In genomic region chr19:58466760-58467589, GRCh38 we compare ENCODE assay signal across 8 cellular contexts. TPM values are rescaled to one million over a fixed set of nuclear protein-coding genes. Genes with fewer than 3 reads are reported as not detected.
A peak's percentile ranks its signal among the peaks of the same experiment; 100 is the strongest.
DNase-seq lines count a peak whose midpoint lies in the region; ATAC-seq and TF ChIP-seq lines count a peak whose summit lies in the region.

TSS of gene ZNF324 (plus strand) at chr19:58467080. CDS start at chr19:58469186, 2,106 bp downstream.

- peak within 1 kb of the TSS; percentile 9; the same call in 1 of the 2 replicates for H3K27ac ChIP-seq in PC-3 (ENCODE audit: low read length)

- POLR2A ChIA-PET in PC-3 (lab: Charles Lee; ENCODE audit: unreplicated experiment), result no interaction called here

- ATAC-seq in GM21576 (IDR thresholded peaks at IDR 0.05; ENCODE audit: unreplicated experiment) (peak; percentile 91), PC-3 (peak; percentile 94)

- peak; percentile 96 for DNase-seq in DMS153 (lab: John Stamatoyannopoulos, UW)
- peak; percentile 99 for DNase-seq in PC-3
- DNase-seq in activated T-cell treated with anti-CD3 and anti-CD28 coated beads for 48 hours (ENCODE audit: low read depth), result peak; percentile 98
- no peak for DNase-seq in epithelial cell of proximal tubule (ENCODE audit: low read depth)
- DNase-seq in stimulated activated CD8-positive, alpha-beta memory T cell treated with anti-CD3 and anti-CD28 coated beads, Interleukin-7, amount 100 ng/mL, for 1 hour (ENCODE audit: low read depth in 2 of 2), result peak; percentile 95

- no peaks in the 10 kb centered on the region for H3F3A ChIP-seq in PC-3 (ENCODE audit: low read length, unreplicated experiment)

- H3K27me3 ChIP-seq in PC-3 (ENCODE audit: low read length) (no peaks in the 10 kb centered on the region), mucosa of stomach (ENCODE audit: control insufficient read depth, insufficient read depth, low read length) (no peaks in the 10 kb centered on the region)

- no peaks in the 10 kb centered on the region for H3K9me2 ChIP-seq in PC-3 (replicated peaks; ENCODE audit: low read length)

- peak within 1 kb of the TSS; percentile 93 for H3K4me2 ChIP-seq in PC-3 (ENCODE audit: low read length)

- BruUV-seq in PC-3 (replicated peaks; lab: Mats Ljungman, UMichigan), result no TSS peak

- H2AFZ ChIP-seq in PC-3 (ENCODE audit: low read length), result peak within 1 kb of the TSS; percentile 97

- TF ChIP-seq CTCF in PC-3 (conservative IDR thresholded peaks at IDR 0.05; ENCODE audit: low read depth, low read length) (peak; percentile 36), epithelial cell of proximal tubule (conservative IDR thresholded peaks at IDR 0.05; ENCODE audit: low read depth, low read length) (no peak)

- 0 out of 2 replicates have a peak, but pooled peaks cover 6% of the 10 kb centered on the region for H3K36me3 ChIP-seq in PC-3 (ENCODE audit: low read depth, low read length)
- no peaks in the 10 kb centered on the region for H3K36me3 ChIP-seq in mucosa of stomach (ENCODE audit: control insufficient read depth, insufficient read depth, low read length)

- no peaks in the 10 kb centered on the region for H3K9me3 ChIP-seq in PC-3 (ENCODE audit: low read length)
- H3K9me3 ChIP-seq in mucosa of stomach (ENCODE audit: control insufficient read depth, low read length), result no peaks in the 10 kb centered on the region

- no peak for TF ChIP-seq EP300 in Ishikawa (IDR thresholded peaks at IDR 0.05; ENCODE audit: borderline replicate concordance)

- H3K9ac ChIP-seq in PC-3 (ENCODE audit: low read length) (peak within 1 kb of the TSS; percentile 87), mucosa of stomach (ENCODE audit: low read length) (peak within 1 kb of the TSS; percentile 84)

- CTCF ChIA-PET in PC-3 (lab: Charles Lee), result interaction anchor here (0.6 kb wide), 1 partner anchor 622 kb away, joined by 4 read pairs; no protein-coding TSS in a partner anchor

- TF ChIP-seq RAD21 in Ishikawa (IDR thresholded peaks at IDR 0.05; ENCODE audit: low read depth), result peak; percentile 22; the same call in 1 of the 2 replicates

- H3K4me3 ChIP-seq in PC-3 (ENCODE audit: low read length) (peak within 1 kb of the TSS; percentile 80), epithelial cell of proximal tubule (ENCODE audit: low read depth, low read length) (peak within 1 kb of the TSS; percentile 96), mucosa of stomach (ENCODE audit: low read length) (peak within 1 kb of the TSS; percentile 74)

- H3K4me1 ChIP-seq in PC-3 (ENCODE audit: insufficient read depth, low read length), result peaks cover 9% of the 10 kb centered on the region; the same call in 1 of the 2 replicates
- peaks cover 12% of the 10 kb centered on the region for H3K4me1 ChIP-seq in mucosa of stomach (ENCODE audit: control insufficient read depth, insufficient read depth, low read length)

- peaks cover 26% of the 10 kb centered on the region for H3K79me2 ChIP-seq in PC-3 (ENCODE audit: low read length)

- no peaks in the 10 kb centered on the region for H4K20me1 ChIP-seq in PC-3 (ENCODE audit: low read length)

- intact Hi-C loops in PC-3 (cut with micrococcal nuclease), result loop anchor here (1.0 kb wide), 2 partner anchors 59 to 162 kb away; partner anchors contain the start of genes ERVK3-1 and ZNF584

TF ChIP-seq in Ishikawa, 13 proteins besides CTCF, POLR2A, EP300 and RAD21:
- TF ChIP-seq TAF1 (IDR thresholded peaks at IDR 0.05; ENCODE audit: low read depth) (peak; percentile 73), REST (IDR thresholded peaks at IDR 0.05; ENCODE audit: low read depth) (no peak), CEBPB (IDR thresholded peaks at IDR 0.05) (no peak), TCF12 (IDR thresholded peaks at IDR 0.05; ENCODE audit: low read depth) (peak; percentile 27; the same call in 1 of the 2 replicates), FOXM1 (IDR thresholded peaks at IDR 0.05; ENCODE audit: borderline replicate concordance, low read depth) (no peak), ZBTB7A (IDR thresholded peaks at IDR 0.05; ENCODE audit: low read depth) (peak; percentile 80; the same call in 1 of the 2 replicates), MAX (IDR thresholded peaks at IDR 0.05) (peak; percentile 80), CREB1 (IDR thresholded peaks at IDR 0.05; ENCODE audit: low read depth) (peak; percentile 72), USF1 (IDR thresholded peaks at IDR 0.05) (peak; percentile 98), NFIC (IDR thresholded peaks at IDR 0.05) (no peak), YY1 (IDR thresholded peaks at IDR 0.05; ENCODE audit: low read depth) (0 out of 2 replicates have a peak, but pooled peaks have one; percentile 50), TEAD4 (IDR thresholded peaks at IDR 0.05) (peak; percentile 63; the same call in 1 of the 2 replicates), EGR1 (IDR thresholded peaks at IDR 0.05) (no peak; the same call in 1 of the 2 replicates)
TF ChIP-seq in Ishikawa: peak in this region for 8.

RNA-seq across cellular contexts. Expression of gene ZNF324, which starts in this region (rescaled TPM):
- total RNA-seq in PC-3 (2014; rRNA removed) (14.8 and 15.9 TPM in 2 replicates), epithelial cell of proximal tubule (7.2 and 13.8 TPM in 2 replicates)
